Comparison of ENCODE assay signal across 11 cellular contexts in genomic region chr7:73721237-73721848, GRCh38. TPM values are rescaled to one million over a fixed set of nuclear protein-coding genes. Genes with fewer than 3 reads are reported as not detected.
DNase-seq lines count a peak whose midpoint lies in the region; ATAC-seq and TF ChIP-seq lines count a peak whose summit lies in the region.
"Had no signal": no experiment of that assay in that cellular context is flagged by ENCODE, and none has a peak within 500 bp of the region (broad histone marks: within the 10 kb centered on the region; RNA-seq: fewer than 3 reads in every experiment).

No MANE protein-coding gene starts in this region.

- no peak overlapping the region for H3K4me3 ChIP-seq in HEK293 (ENCODE audit: low read depth, low read length)
- no peak overlapping the region for H3K4me3 ChIP-seq in PC-3 (ENCODE audit: low read length)
- H3K4me3 ChIP-seq in heart left ventricle, result no peak overlapping the region
- H3K4me3 ChIP-seq in gastrocnemius medialis, result no peak overlapping the region
- no peak overlapping the region for H3K4me3 ChIP-seq in MM.1S (ENCODE audit: low read length)

- peak; percentile 25 for ATAC-seq in PC-3
- ATAC-seq in heart left ventricle, result peak; percentile 81 to 89 (median 85)
- ATAC-seq in gastrocnemius medialis, result peak; percentile 67 to 75

- TF ChIP-seq POLR2A in heart left ventricle (IDR thresholded peaks at IDR 0.05) (no peak), gastrocnemius medialis (IDR thresholded peaks at IDR 0.05) (no peak)

- H3K4me1 ChIP-seq in HEK293 (ENCODE audit: control insufficient read depth, insufficient read depth, low read length), result peaks cover 11% of the 10 kb centered on the region
- peaks cover 34% of the 10 kb centered on the region for H3K4me1 ChIP-seq in PC-3 (ENCODE audit: insufficient read depth, low read length)
- H3K4me1 ChIP-seq in heart left ventricle, result peaks cover 0 to 32% (median 14%) of the 10 kb centered on the region in 12 donors
- H3K4me1 ChIP-seq in gastrocnemius medialis, result peaks cover 10 to 28% of the 10 kb centered on the region in 2 donors
- H3K4me1 ChIP-seq in MM.1S (ENCODE audit: low read length), result no peaks in the 10 kb centered on the region

- H3K27ac ChIP-seq in HEK293 (ENCODE audit: extremely low read depth, low read depth, low read length) (no peak overlapping the region), PC-3 (ENCODE audit: low read length) (peak overlapping the region; percentile 43), heart left ventricle (peak overlapping the region in 5 of 12 donors; percentile 37 to 54 (median 42)), gastrocnemius medialis (peak overlapping the region; percentile 48 to 77 (median 68)), MM.1S (ENCODE audit: low read length) (no peak overlapping the region)

- DNase-seq in PC-3 (peak; percentile 76), heart left ventricle (peak; percentile 80 to 88 (median 81)), gastrocnemius medialis (peak; percentile 64 to 91), NCI-H1048 (lab: John Stamatoyannopoulos, UW) (no peak), MM.1S (no peak), OCI-M1 (lab: John Stamatoyannopoulos, UW) (no peak)
- no peak for DNase-seq in NK-92 treated with Interleukin-12 subunit alpha and Interleukin-12 subunit beta, amount 100 ng/mL, for 24 hours (lab: John Stamatoyannopoulos, UW)
- DNase-seq: activated CD4-positive, CD25-positive, alpha-beta regulatory T cell treated with anti-CD3 and anti-CD28 coated beads, Interleukin-2, amount 50 U/mL, for 72 hours; kidney; NCI-H510A had no signal

- H3K27me3 ChIP-seq in PC-3 (ENCODE audit: low read length) (no peaks in the 10 kb centered on the region), heart left ventricle (peaks cover 0 to 24% (median 4%) of the 10 kb centered on the region in 9 donors), gastrocnemius medialis (no peaks in the 10 kb centered on the region), MM.1S (replicated peaks; ENCODE audit: insufficient read depth, low read length) (peaks cover 10% of the 10 kb centered on the region)

- H3K36me3 ChIP-seq in HEK293 (ENCODE audit: control insufficient read depth in 2 of 2, insufficient read depth in 1 of 2, low read length in 2 of 2) (no peaks in the 10 kb centered on the region), PC-3 (ENCODE audit: low read depth, low read length) (peaks cover 10% of the 10 kb centered on the region; the same call in 1 of the 2 replicates), heart left ventricle (no peaks in the 10 kb centered on the region), gastrocnemius medialis (no peaks in the 10 kb centered on the region), MM.1S (replicated peaks; ENCODE audit: insufficient read depth, low read length) (no peaks in the 10 kb centered on the region)

- POLR2A ChIA-PET in HEK293 (lab: Yijun Ruan, JAX) (interaction anchor here (0.6 kb wide), 1 partner anchor 45 kb away, joined by 3 read pairs; no protein-coding TSS in a partner anchor), PC-3 (lab: Charles Lee; ENCODE audit: unreplicated experiment) (interaction anchor here (0.5 to 0.9 kb wide), 3 partner anchors 15 to 143 kb away, joined by 3 to 6 read pairs (median 4); partner anchors contain the start of gene TBL2)

- H3K9me2 ChIP-seq in PC-3 (replicated peaks; ENCODE audit: low read length), result no peaks in the 10 kb centered on the region
- no peaks in the 10 kb centered on the region for H3K9me2 ChIP-seq in MM.1S (replicated peaks; ENCODE audit: insufficient read depth, low read length)

- H3K9me3 ChIP-seq in HEK293 (ENCODE audit: control insufficient read depth, insufficient read depth, low read depth, low read length) (no peaks in the 10 kb centered on the region), PC-3 (ENCODE audit: low read length) (no peaks in the 10 kb centered on the region), heart left ventricle (no peaks in the 10 kb centered on the region), gastrocnemius medialis (no peaks in the 10 kb centered on the region), MM.1S (replicated peaks; ENCODE audit: insufficient read depth, low read length) (no peaks in the 10 kb centered on the region)

- H2AFZ ChIP-seq in PC-3 (ENCODE audit: low read length) (no peak overlapping the region), MM.1S (ENCODE audit: low read length) (no peak overlapping the region)

- H3K4me2 ChIP-seq in PC-3 (ENCODE audit: low read length) (peak overlapping the region; percentile 65), MM.1S (ENCODE audit: low read depth, low read length) (no peak overlapping the region)

- H3K79me2 ChIP-seq in PC-3 (ENCODE audit: low read length) (peaks cover 36% of the 10 kb centered on the region), MM.1S (ENCODE audit: low read length) (0 out of 2 replicates have a peak, but pooled peaks cover 4% of the 10 kb centered on the region)

- intact Hi-C loops in PC-3 (cut with micrococcal nuclease), result no loop called here
- intact Hi-C loops in heart left ventricle (cut with DNase I), result loop anchor here in 1 of 10 donors (5.0 kb wide), 1 partner anchor 54 kb away; the partner anchor contains the start of gene VPS37D
- intact Hi-C loops in gastrocnemius medialis (cut with DNase I; ENCODE audit: low total_unique reads), result loop anchor here (1.0 kb wide), 1 partner anchor 164 kb away; the partner anchor contains the start of gene BCL7B

- BruUV-seq in PC-3 (replicated peaks; lab: Mats Ljungman, UMichigan), result no TSS peak

- TF ChIP-seq CTCF in HEK293 (tag by site-specific recombination; IDR thresholded peaks at IDR 0.05), result no peak
- no peak for TF ChIP-seq CTCF in PC-3 (conservative IDR thresholded peaks at IDR 0.05; ENCODE audit: low read depth, low read length)
- no peak for TF ChIP-seq CTCF in heart left ventricle (IDR thresholded peaks at IDR 0.05)
- no peak for TF ChIP-seq CTCF in gastrocnemius medialis (IDR thresholded peaks at IDR 0.05 in 4 of 5, conservative IDR thresholded peaks at IDR 0.05 in 1 of 5)
- TF ChIP-seq CTCF in MM.1S (IDR thresholded peaks at IDR 0.05; ENCODE audit: low read length), result no peak

- H4K20me1 ChIP-seq in PC-3 (ENCODE audit: low read length) (peaks cover 6% of the 10 kb centered on the region; the same call in 1 of the 2 replicates), MM.1S (ENCODE audit: insufficient read depth, low read length) (no peaks in the 10 kb centered on the region)

- H3K9ac ChIP-seq in PC-3 (ENCODE audit: low read length), result no peak overlapping the region
- no peak overlapping the region for H3K9ac ChIP-seq in MM.1S (ENCODE audit: low read length)

- in situ Hi-C loops in gastrocnemius medialis (cut with MboI; ENCODE audit: low sequenced_read_pairs in 4 of 4), result loop anchor here in 1 of 4 donors (5.0 kb wide), 1 partner anchor 114 kb away; no protein-coding TSS in a partner anchor

- H3F3A ChIP-seq in PC-3 (ENCODE audit: low read length, unreplicated experiment) (peaks cover 6% of the 10 kb centered on the region), MM.1S (ENCODE audit: insufficient read depth, low read length) (no peaks in the 10 kb centered on the region)

- CTCF ChIA-PET in HEK293 (lab: Yijun Ruan, JAX) (interaction anchor here (1.0 to 1.4 kb wide), 3 partner anchors 13 to 115 kb away, joined by 3 to 4 read pairs (median 4); no protein-coding TSS in a partner anchor), PC-3 (lab: Charles Lee) (interaction anchor here (0.6 to 1.1 kb wide), 6 partner anchors 10 to 114 kb away, joined by 3 to 6 read pairs (median 4); partner anchors contain the start of gene VPS37D)

- WGBS in heart left ventricle, 4 donors, result 48 to 58% (median 56%) methylated on average over 7 of the region's 7 CpGs

TF ChIP-seq in HEK293, 187 proteins besides CTCF, POLR2A, EP300 and RAD21 (continues in another document):
- TF ChIP-seq ZNF768 (tag by site-specific recombination; IDR thresholded peaks at IDR 0.05) (no peak), ZNF341 (tag by site-specific recombination; IDR thresholded peaks at IDR 0.05; ENCODE audit: low read depth) (peak; percentile 77), ZNF529 (tag by site-specific recombination; IDR thresholded peaks at IDR 0.05; ENCODE audit: insufficient replicate concordance) (no peak), SCRT1 (tag by site-specific recombination; IDR thresholded peaks at IDR 0.05; ENCODE audit: borderline replicate concordance) (no peak), ZFHX2 (tag by site-specific recombination; conservative IDR thresholded peaks at IDR 0.05) (peak; percentile 50), MYNN (tag by site-specific recombination; IDR thresholded peaks at IDR 0.05; ENCODE audit: borderline replicate concordance) (no peak), RBAK (tag by site-specific recombination; IDR thresholded peaks at IDR 0.05) (no peak), EGR2 (tag by site-specific recombination; IDR thresholded peaks at IDR 0.05; ENCODE audit: low read depth) (peak; percentile 34; the same call in 1 of the 2 replicates)

RNA-seq across cellular contexts. Expression of gene STX1A, which starts 1.9 kb away (rescaled TPM):
- total RNA-seq in PC-3 (2014; rRNA removed), result 145 and 163 TPM in 2 replicates
- total RNA-seq in heart left ventricle, result 1 to 10 TPM; 1.1 to 3.6 (median 1.6) TPM
- polyA plus RNA-seq in heart left ventricle, result 1 to 10 TPM; 1.8 to 2.4 TPM
- total RNA-seq in gastrocnemius medialis, result 1 to 10 TPM in 3 of 4 donors, under 1 TPM in 1; 0.83 to 8.1 (median 3.2) TPM

RNA-seq across cellular contexts. Expression of gene ABHD11, which starts 17.3 kb away (rescaled TPM):
- total RNA-seq in PC-3 (2014; rRNA removed) (38.6 and 41.4 TPM in 2 replicates), heart left ventricle (10 to 100 TPM; 17.9 to 36.9 (median 25.0) TPM), gastrocnemius medialis (1 to 10 TPM; 3.2 to 9.4 (median 7.6) TPM)
- polyA plus RNA-seq in heart left ventricle, result 10 to 100 TPM; 21.0 to 27.7 TPM

RNA-seq across cellular contexts. Expression of gene BUD23, which starts 37.9 kb away (rescaled TPM):
- total RNA-seq in PC-3 (2014; rRNA removed) (124 and 138 TPM in 2 replicates), heart left ventricle (10 to 100 TPM; 57.4 to 94.1 (median 68.6) TPM), gastrocnemius medialis (100 to 1,000 TPM in 3 of 4 donors, 10 to 100 TPM in 1; 83.9 to 128 (median 114) TPM)
- polyA plus RNA-seq in heart left ventricle, result 100 to 1,000 TPM; 106 to 150 TPM

RNA-seq across cellular contexts. Expression of gene DNAJC30, which starts 38.1 kb away (rescaled TPM):
- total RNA-seq in PC-3 (2014; rRNA removed), result 2.9 and 4.8 TPM in 2 replicates
- 10 to 100 TPM in 6 of 9 donors, 1 to 10 TPM in 3; 6.8 to 21.1 (median 15.6) TPM for total RNA-seq in heart left ventricle
- polyA plus RNA-seq in heart left ventricle, result 10 to 100 TPM in 1 of 2 donors, 1 to 10 TPM in 1; 7.2 to 14.0 TPM
- 10 to 100 TPM in 1 of 4 donors, 1 to 10 TPM in 3; 3.9 to 10.5 (median 5.6) TPM for total RNA-seq in gastrocnemius medialis

RNA-seq across cellular contexts. Expression of gene CLDN3, which starts 48.7 kb away (rescaled TPM):
- total RNA-seq in PC-3 (2014; rRNA removed), result 51.6 and 70.7 TPM in 2 replicates
- not detected for total RNA-seq in heart left ventricle
- polyA plus RNA-seq in heart left ventricle, result under 1 TPM in 1 of 2 donors, not detected in 1; 0.10 TPM
- total RNA-seq in gastrocnemius medialis, result 1 to 10 TPM in 1 of 4 donors, not detected in 3; 5.0 TPM

Comparison
In these comparisons a context has a peak if more than half of its experiments do, and no peak if none do; other contexts are left out.
1. H3K27ac ChIP-seq: peak in PC-3 (single experiment) and gastrocnemius medialis (4 of 4); none in HEK293 (single experiment) and MM.1S (single experiment).
2. ATAC-seq: peak in every context shown above with its lines; median percentile 85 in heart left ventricle; 71 in gastrocnemius medialis; 25 in PC-3.
3. DNase-seq: peak in PC-3 (single experiment), heart left ventricle (5 of 5) and gastrocnemius medialis (2 of 2); none in NCI-H1048 (single experiment), NK-92 treated with Interleukin-12 subunit alpha and Interleukin-12 subunit beta, amount 100 ng/mL, for 24 hours (single experiment), MM.1S (single experiment) and OCI-M1 (single experiment).
4. RNA of gene STX1A, which starts 1.9 kb away (total RNA-seq): 145 to 163 TPM in PC-3; 0.83 to 8.1 TPM in gastrocnemius medialis and 1.1 to 3.6 TPM in heart left ventricle; every median in the first group is over 10 times any median in the second.